Comparison of ENCODE assay signal across 15 cellular contexts in the genomic region with DNA sequence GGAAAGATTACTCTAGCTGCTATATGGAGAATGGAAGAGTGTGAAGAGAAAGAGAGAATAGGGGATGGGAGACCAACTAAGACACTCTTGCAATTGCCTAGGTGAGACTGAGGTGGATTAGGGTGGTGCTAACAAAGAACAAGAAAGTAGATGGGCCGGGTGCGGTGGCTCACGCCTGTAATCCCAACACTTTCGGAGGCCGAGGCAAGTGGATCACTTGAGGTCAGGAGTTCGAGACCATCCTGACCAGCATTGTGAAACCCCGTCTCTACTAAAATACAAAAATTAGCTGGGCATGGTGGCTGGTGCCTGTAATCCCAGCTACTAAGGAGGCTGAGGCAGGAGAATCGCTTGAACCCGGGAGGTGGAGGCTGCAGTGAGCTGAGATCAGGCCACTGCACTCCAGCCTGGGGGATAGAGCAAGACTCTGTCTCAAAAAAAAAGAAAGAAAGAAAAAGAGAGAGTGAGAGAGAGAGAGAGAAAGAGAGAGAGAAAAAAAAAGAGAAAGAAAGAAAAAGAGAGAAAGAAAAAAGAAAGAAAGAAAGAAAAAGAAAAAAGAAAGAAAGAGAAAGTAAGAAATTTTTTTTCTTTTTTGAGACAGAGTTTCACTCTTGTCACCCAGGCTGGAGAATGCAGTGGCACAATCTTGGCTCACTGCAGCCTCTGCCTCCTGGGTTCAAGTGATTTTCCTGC. TPM values are rescaled to one million over a fixed set of nuclear protein-coding genes. Genes with fewer than 3 reads are reported as not detected.
"Had no signal": no experiment of that assay in that cellular context is flagged by ENCODE, and none has a peak within 500 bp of the region (broad histone marks: within the 10 kb centered on the region; RNA-seq: fewer than 3 reads in every experiment).

No MANE protein-coding gene starts in this region.

RNA-seq across cellular contexts. Expression of gene C1QL4, which starts 16.4 kb away (rescaled TPM):
- total RNA-seq: activated B cell treated with CpG ODN at 0.5 μM for 24 hours; activated CD8-positive, alpha-beta T cell treated with anti-CD3 and anti-CD28 coated beads, Interleukin-2, amount 10 ng/mL, durations not matched to agents 7 days and 5 days; bronchial epithelial cell; esophagus mucosa; gastrocnemius medialis; heart left ventricle; kidney epithelial cell; left lung; lung microvascular endothelial cell; psoas muscle; right cardiac atrium; Right ventricle myocardium superior; stomach had no signal
- polyA plus RNA-seq: adrenal gland, heart left ventricle, psoas muscle, right cardiac atrium, stomach had no signal

RNA-seq across cellular contexts. Expression of gene PRPH, which starts 25.6 kb away (rescaled TPM):
- total RNA-seq: activated B cell treated with CpG ODN at 0.5 μM for 24 hours; activated CD8-positive, alpha-beta T cell treated with anti-CD3 and anti-CD28 coated beads, Interleukin-2, amount 10 ng/mL, durations not matched to agents 7 days and 5 days; astrocyte; gastrocnemius medialis; lung microvascular endothelial cell; psoas muscle; Right ventricle myocardium superior had no signal

RNA-seq across cellular contexts. Expression of gene DNAJC22, which starts 26.1 kb away (rescaled TPM):
- total RNA-seq: activated B cell treated with CpG ODN at 0.5 μM for 24 hours had no signal
